In the genomic region with DNA sequence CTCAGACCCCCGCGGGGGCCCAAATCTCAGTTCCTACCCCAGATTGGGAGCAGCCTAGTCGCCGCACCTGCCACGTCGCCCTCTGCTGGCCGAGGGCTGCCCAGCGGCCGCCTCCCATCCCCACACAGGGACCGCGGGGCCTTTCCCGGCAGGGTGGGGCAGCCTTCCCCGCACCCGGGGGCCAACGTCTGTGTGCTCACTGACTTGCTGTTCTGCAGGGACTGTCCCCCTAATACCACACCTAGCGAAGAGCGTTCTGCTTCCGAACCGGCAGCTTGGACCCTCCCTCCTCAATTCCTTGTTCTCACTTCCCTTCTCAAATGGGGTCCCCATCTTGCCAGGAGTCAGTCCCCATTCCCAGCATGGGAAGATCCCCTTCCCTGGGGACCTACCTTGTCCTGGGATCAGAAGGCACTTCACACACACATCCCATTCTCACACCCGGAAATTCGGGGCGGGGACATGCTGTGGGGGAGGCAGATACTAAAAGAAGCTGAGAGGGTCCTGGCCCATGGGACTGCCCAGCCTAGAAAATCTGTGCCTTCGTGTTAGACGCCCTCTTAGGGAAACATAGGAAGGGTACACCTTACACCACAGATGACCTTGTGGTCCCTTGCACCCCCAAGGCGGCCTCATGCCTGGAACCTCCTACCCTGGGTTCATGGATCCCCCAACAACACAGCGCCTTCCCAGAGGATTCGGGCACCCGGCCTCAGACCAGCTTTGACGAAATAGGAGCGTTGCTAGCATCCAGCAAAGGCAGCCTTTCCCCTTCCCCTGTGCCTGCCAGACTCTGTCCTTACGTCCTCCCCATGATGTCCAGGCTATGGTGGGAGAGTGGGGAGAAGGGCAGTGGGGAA, we compare ENCODE assay signal across 8 cellular contexts. TPM values are rescaled to one million over a fixed set of nuclear protein-coding genes. Genes with fewer than 3 reads are reported as not detected.
A peak's percentile ranks its signal among the peaks of the same experiment; 100 is the strongest.
DNase-seq lines count a peak whose midpoint lies in the region; ATAC-seq, FAIRE-seq and TF ChIP-seq lines count a peak whose summit lies in the region.

No MANE protein-coding gene starts in this region.

- H3K27ac ChIP-seq in VCaP (no peak overlapping the region), brain microvascular endothelial cell (no peak overlapping the region), HepG2 (ENCODE audit: extremely low read length, insufficient read depth, low read length) (no peak overlapping the region)

- no peak for TF ChIP-seq EP300 in HepG2 (IDR thresholded peaks at IDR 0.05; ENCODE audit: low read depth in 2 of 2, low read length in 2 of 2)
- TF ChIP-seq EP300 in HepG2 (CRISPR knock-in tag; IDR thresholded peaks at IDR 0.05; ENCODE audit: borderline replicate concordance) = no peak

- POLR2A ChIA-PET in HepG2 (lab: Yijun Ruan, JAX) = no interaction called here

- no TSS peak for BruUV-seq in HepG2 (replicated peaks; lab: Mats Ljungman, UMichigan)

- 55% methylated on average over 16 of the region's 31 CpGs for WGBS in HepG2 (ENCODE audit: low lambda C conversion rate)

- intact Hi-C loops in HepG2 (cut with micrococcal nuclease; ENCODE audit: unreplicated experiment) = loop anchor here (1.0 kb wide), 1 partner anchor 31 kb away; no protein-coding TSS in a partner anchor

- CTCF ChIA-PET in HepG2 (lab: Yijun Ruan, JAX; ENCODE audit: low intra/inter-chr PET ratio, low total read pairs) = interaction anchor here (1.6 kb wide), 1 partner anchor 57 kb away, joined by 7 read pairs; no protein-coding TSS in a partner anchor

- peaks cover 37% of the 10 kb centered on the region for H3K4me1 ChIP-seq in HepG2 (ENCODE audit: insufficient read depth, low read length)

- H4K20me1 ChIP-seq in HepG2 (ENCODE audit: insufficient read depth, low read length) = no peaks in the 10 kb centered on the region

- H3K4me2 ChIP-seq in HepG2 (ENCODE audit: low read depth, low read length) = peak overlapping the region; percentile 67

- H3K9ac ChIP-seq in HepG2 (ENCODE audit: insufficient read depth, low read depth, low read length) = no peak overlapping the region

- DNase-seq in HCEC 1CT = peak; percentile 30
- DNase-seq in brain microvascular endothelial cell = no peak
- no peak for DNase-seq in HepG2 (ENCODE audit: low spot score)
- peak; percentile 28 to 40 (median 39) for DNase-seq in stimulated activated CD4-positive, alpha-beta T cell treated with anti-CD3 and anti-CD28 coated beads, TNF-alpha, amount 100 ng/mL, for 4 hours (ENCODE audit: low read depth in 3 of 3)
- no peak for DNase-seq in inferior parietal cortex (ENCODE audit: extremely low spot score)
- DNase-seq in RCC 7860 (ENCODE audit: low spot score) = no peak

- H3K79me2 ChIP-seq in HepG2 (ENCODE audit: insufficient read depth, low read length) = no peaks in the 10 kb centered on the region

- no peak overlapping the region for H2AFZ ChIP-seq in HepG2 (ENCODE audit: low read length)

- TF ChIP-seq CTCF in VCaP (conservative IDR thresholded peaks at IDR 0.05) = peak; percentile 53
- TF ChIP-seq CTCF in brain microvascular endothelial cell (IDR thresholded peaks at IDR 0.05; ENCODE audit: low read depth, low read length, missing control alignments) = peak; percentile 85
- TF ChIP-seq CTCF in HepG2 (CRISPR knock-in tag; IDR thresholded peaks at IDR 0.05) = peak; percentile 86

- no peak for TF ChIP-seq POLR2A in HepG2 (IDR thresholded peaks at IDR 0.05; ENCODE audit: insufficient read depth in 1 of 2, low read depth in 2 of 2, low read length in 2 of 2)

- H3K9me3 ChIP-seq in HepG2 (ENCODE audit: low read length) = no peaks in the 10 kb centered on the region

- H3K4me3 ChIP-seq in brain microvascular endothelial cell (ENCODE audit: low read depth, low read length) (peak overlapping the region; percentile 12), HepG2 (replicated peaks in 1 of 3; ENCODE audit: insufficient read depth in 1 of 3, low read depth in 2 of 3, low read length in 3 of 3) (peak overlapping the region in 2 of 3 experiments; percentile 8 to 56; a peak in 2 of 6 replicates)

- H3K27me3 ChIP-seq in brain microvascular endothelial cell (replicated peaks) (no peaks in the 10 kb centered on the region), HepG2 (ENCODE audit: control insufficient read depth in 1 of 2, insufficient read depth in 2 of 2, low read length in 2 of 2) (peaks cover 1 to 14% of the 10 kb centered on the region in 2 experiments; a peak in 4 of 5 replicates)

- peak; percentile 50; the same call in 1 of the 2 replicates for TF ChIP-seq RAD21 in HepG2 (CRISPR knock-in tag; IDR thresholded peaks at IDR 0.05)

- FAIRE-seq in HepG2 (lab: Jason Lieb, UNC) (no peak), RCC 7860 (lab: Jason Lieb, UNC) (no peak)

- in situ Hi-C loops in brain microvascular endothelial cell (cut with HindIII; ENCODE audit: low pct_ligation_motif_present, low sequenced_read_pairs) = no loop called here
- in situ Hi-C loops in HepG2 (cut with HindIII; ENCODE audit: extremely low pct_ligation_motif_present, low pct_unique_long_range_greater_than_20kb) = no loop called here

- ATAC-seq in HepG2 = peak; percentile 85
- no peak for ATAC-seq in GM19328 (IDR thresholded peaks at IDR 0.05; ENCODE audit: unreplicated experiment)

- H3K36me3 ChIP-seq in brain microvascular endothelial cell (replicated peaks) = no peaks in the 10 kb centered on the region
- H3K36me3 ChIP-seq in HepG2 (replicated peaks in 1 of 2; ENCODE audit: control insufficient read depth in 1 of 2, insufficient read depth in 2 of 2, low read length in 2 of 2) = no peaks in the 10 kb centered on the region

RNA-seq across cellular contexts. Expression of a gene that starts 16.4 kb away (rescaled TPM):
- not detected in 2 replicates for total RNA-seq in HepG2 (2016; rRNA removed; fragmentation: Illumina TruSeq; extraction: Trizol)
- not detected in 2 replicates for total RNA-seq in HepG2 (2016; cell fraction: cytosol; rRNA removed; fragmentation: Illumina TruSeq; extraction: Trizol; ENCODE audit: low read depth)
- total RNA-seq in HepG2 (2016; cell fraction: insoluble cytoplasmic fraction; rRNA removed; fragmentation: Illumina TruSeq; extraction: Trizol) = not detected in 2 replicates
- not detected in 2 replicates for total RNA-seq in HepG2 (2016; cell fraction: membrane; rRNA removed; fragmentation: Illumina TruSeq; extraction: Trizol)
- not detected in 2 replicates for total RNA-seq in HepG2 (2016; cell fraction: nucleus; rRNA removed; fragmentation: Illumina TruSeq; extraction: Trizol)
- not detected in 2 replicates for polyA plus RNA-seq in HepG2 (2011; rRNA removed)
- not detected in 2 replicates for polyA plus RNA-seq in HepG2 (2011; cell fraction: cytosol; rRNA removed)
- not detected in 2 replicates for polyA plus RNA-seq in HepG2 (2011; cell fraction: nucleus; rRNA removed)
- polyA plus RNA-seq in HepG2 (2012) = not detected in 2 replicates
- not detected in 2 replicates for polyA plus RNA-seq in HepG2 (2016; cell fraction: cytosol; fragmentation: Illumina TruSeq; extraction: Trizol; ENCODE audit: low read depth)
- not detected in 2 replicates for polyA plus RNA-seq in HepG2 (2016; cell fraction: insoluble cytoplasmic fraction; fragmentation: Illumina TruSeq; extraction: Trizol; ENCODE audit: low read depth)
- polyA plus RNA-seq in HepG2 (2016; cell fraction: membrane; fragmentation: Illumina TruSeq; extraction: Trizol; ENCODE audit: low read depth) = not detected in 2 replicates
- polyA plus RNA-seq in HepG2 (2016; cell fraction: nucleus; fragmentation: Illumina TruSeq; extraction: Trizol; ENCODE audit: insufficient read depth, low read depth) = not detected in 2 replicates
- polyA minus RNA-seq in HepG2 (2011; rRNA and poly(A)+ RNA removed; ENCODE audit: low replicate concordance) = 0.05 TPM in 1 of 2 replicates, not detected in the other
- not detected in 2 replicates for polyA minus RNA-seq in HepG2 (2011; cell fraction: cytosol; rRNA and poly(A)+ RNA removed)
- not detected in 2 replicates for polyA minus RNA-seq in HepG2 (2011; cell fraction: nucleus; rRNA and poly(A)+ RNA removed)

RNA-seq across cellular contexts. Expression of a gene that starts 27.8 kb away (rescaled TPM):
- total RNA-seq in HepG2 (2016; rRNA removed; fragmentation: Illumina TruSeq; extraction: Trizol) = 5.8 and 8.9 TPM in 2 replicates
- total RNA-seq in HepG2 (2016; cell fraction: cytosol; rRNA removed; fragmentation: Illumina TruSeq; extraction: Trizol; ENCODE audit: low read depth) = 2.0 and 2.2 TPM in 2 replicates
- 4.3 and 9.8 TPM in 2 replicates for total RNA-seq in HepG2 (2016; cell fraction: insoluble cytoplasmic fraction; rRNA removed; fragmentation: Illumina TruSeq; extraction: Trizol)
- 5.4 and 7.6 TPM in 2 replicates for total RNA-seq in HepG2 (2016; cell fraction: membrane; rRNA removed; fragmentation: Illumina TruSeq; extraction: Trizol)
- total RNA-seq in HepG2 (2016; cell fraction: nucleus; rRNA removed; fragmentation: Illumina TruSeq; extraction: Trizol) = 9.9 and 14.3 TPM in 2 replicates
- 12.1 and 14.1 TPM in 2 replicates for polyA plus RNA-seq in HepG2 (2011; rRNA removed)
- polyA plus RNA-seq in HepG2 (2011; cell fraction: cytosol; rRNA removed) = 12.0 and 13.7 TPM in 2 replicates
- polyA plus RNA-seq in HepG2 (2011; cell fraction: nucleus; rRNA removed) = 12.5 and 12.9 TPM in 2 replicates
- 10.8 and 11.8 TPM in 2 replicates for polyA plus RNA-seq in HepG2 (2012)
- polyA plus RNA-seq in HepG2 (2016; cell fraction: cytosol; fragmentation: Illumina TruSeq; extraction: Trizol; ENCODE audit: low read depth) = 1.1 and 1.3 TPM in 2 replicates
- 5.3 and 5.6 TPM in 2 replicates for polyA plus RNA-seq in HepG2 (2016; cell fraction: insoluble cytoplasmic fraction; fragmentation: Illumina TruSeq; extraction: Trizol; ENCODE audit: low read depth)
- 3.8 and 4.6 TPM in 2 replicates for polyA plus RNA-seq in HepG2 (2016; cell fraction: membrane; fragmentation: Illumina TruSeq; extraction: Trizol; ENCODE audit: low read depth)
- 16.9 and 17.0 TPM in 2 replicates for polyA plus RNA-seq in HepG2 (2016; cell fraction: nucleus; fragmentation: Illumina TruSeq; extraction: Trizol; ENCODE audit: insufficient read depth, low read depth)
- polyA minus RNA-seq in HepG2 (2011; rRNA and poly(A)+ RNA removed; ENCODE audit: low replicate concordance) = 22.8 and 32.8 TPM in 2 replicates
- 9.7 and 13.2 TPM in 2 replicates for polyA minus RNA-seq in HepG2 (2011; cell fraction: cytosol; rRNA and poly(A)+ RNA removed)
- polyA minus RNA-seq in HepG2 (2011; cell fraction: nucleus; rRNA and poly(A)+ RNA removed) = 12.1 and 14.2 TPM in 2 replicates

RNA-seq across cellular contexts. Expression of a gene that starts 35.8 kb away (rescaled TPM):
- not detected in 2 replicates for total RNA-seq in HepG2 (2016; rRNA removed; fragmentation: Illumina TruSeq; extraction: Trizol)
- total RNA-seq in HepG2 (2016; cell fraction: cytosol; rRNA removed; fragmentation: Illumina TruSeq; extraction: Trizol; ENCODE audit: low read depth) = not detected in 2 replicates
- total RNA-seq in HepG2 (2016; cell fraction: insoluble cytoplasmic fraction; rRNA removed; fragmentation: Illumina TruSeq; extraction: Trizol) = not detected in 2 replicates
- total RNA-seq in HepG2 (2016; cell fraction: membrane; rRNA removed; fragmentation: Illumina TruSeq; extraction: Trizol) = not detected in 2 replicates
- not detected in 2 replicates for total RNA-seq in HepG2 (2016; cell fraction: nucleus; rRNA removed; fragmentation: Illumina TruSeq; extraction: Trizol)
- 0.04 and 0.07 TPM in 2 replicates for polyA plus RNA-seq in HepG2 (2011; rRNA removed)
- 0.03 and 0.04 TPM in 2 replicates for polyA plus RNA-seq in HepG2 (2011; cell fraction: cytosol; rRNA removed)
- polyA plus RNA-seq in HepG2 (2011; cell fraction: nucleus; rRNA removed) = 0.16 and 0.33 TPM in 2 replicates
- not detected in 2 replicates for polyA plus RNA-seq in HepG2 (2012)
- polyA plus RNA-seq in HepG2 (2016; cell fraction: cytosol; fragmentation: Illumina TruSeq; extraction: Trizol; ENCODE audit: low read depth) = not detected in 2 replicates
- not detected in 2 replicates for polyA plus RNA-seq in HepG2 (2016; cell fraction: insoluble cytoplasmic fraction; fragmentation: Illumina TruSeq; extraction: Trizol; ENCODE audit: low read depth)
- polyA plus RNA-seq in HepG2 (2016; cell fraction: membrane; fragmentation: Illumina TruSeq; extraction: Trizol; ENCODE audit: low read depth) = not detected in 2 replicates
- not detected in 2 replicates for polyA plus RNA-seq in HepG2 (2016; cell fraction: nucleus; fragmentation: Illumina TruSeq; extraction: Trizol; ENCODE audit: insufficient read depth, low read depth)
- 0.05 and 0.18 TPM in 2 replicates for polyA minus RNA-seq in HepG2 (2011; rRNA and poly(A)+ RNA removed; ENCODE audit: low replicate concordance)
- not detected in 2 replicates for polyA minus RNA-seq in HepG2 (2011; cell fraction: cytosol; rRNA and poly(A)+ RNA removed)
- polyA minus RNA-seq in HepG2 (2011; cell fraction: nucleus; rRNA and poly(A)+ RNA removed) = not detected in 2 replicates

Comparison
In these comparisons a context has a peak if more than half of its experiments do, and no peak if none do; other contexts are left out.
1. DNase-seq: peak in HCEC 1CT (single experiment) and stimulated activated CD4-positive, alpha-beta T cell treated with anti-CD3 and anti-CD28 coated beads, TNF-alpha, amount 100 ng/mL, for 4 hours (3 of 3); none in brain microvascular endothelial cell (single experiment), HepG2 (single experiment), inferior parietal cortex (single experiment) and RCC 7860 (single experiment).
2. Peak in every context shown above with its lines, with median percentiles within 50 percentile points of each other: CTCF ChIP-seq.